ENCODE assay signal across 9 cellular contexts in the genomic region with DNA sequence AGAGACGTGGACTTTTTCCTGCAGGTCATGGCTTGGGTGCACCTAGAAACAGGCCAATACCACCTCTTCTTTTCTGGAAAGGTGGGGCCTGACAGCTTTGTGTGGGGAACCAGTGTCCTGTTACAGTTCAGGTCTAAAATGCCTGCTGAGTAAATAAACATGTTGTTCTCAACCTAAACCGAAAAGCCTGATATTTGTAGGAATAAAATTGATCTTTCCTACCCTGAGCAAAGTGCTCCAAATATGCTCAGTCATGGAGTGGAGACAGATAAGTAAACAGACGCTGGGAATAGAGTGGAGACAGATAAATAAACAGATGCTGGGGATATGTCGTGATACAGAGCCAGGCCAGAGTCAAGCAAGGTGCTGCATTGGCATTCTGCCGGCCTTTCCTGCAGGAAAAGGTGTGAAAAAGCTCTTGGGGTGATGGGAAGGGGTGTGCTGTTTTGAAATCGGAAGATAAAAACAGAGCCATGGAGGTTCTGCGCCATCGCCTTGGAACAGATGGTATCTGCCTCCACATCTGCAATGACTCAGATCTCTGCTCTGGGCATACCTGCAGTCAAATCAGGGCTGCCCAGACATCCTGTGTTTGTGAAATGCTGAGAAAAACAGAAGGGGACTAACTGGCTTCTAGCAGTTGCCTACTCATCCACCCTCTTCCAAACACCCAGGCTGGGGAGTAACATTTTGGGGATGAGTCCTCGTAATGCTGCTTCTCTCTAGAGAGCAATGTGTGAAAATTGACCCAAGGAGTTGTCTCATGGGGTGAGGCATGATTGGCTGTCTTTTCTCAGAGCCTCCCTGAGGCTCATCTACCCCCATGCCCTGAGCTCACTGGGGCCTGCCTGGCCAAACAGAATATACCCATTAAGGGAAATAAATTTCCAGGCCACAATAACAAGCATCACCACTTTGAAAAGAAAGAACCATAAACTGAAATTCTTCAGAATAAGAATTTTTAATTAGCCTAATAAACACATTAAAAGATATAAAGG. TPM values are rescaled to one million over a fixed set of nuclear protein-coding genes. Genes with fewer than 3 reads are reported as not detected.
DNase-seq lines count a peak whose midpoint lies in the region; ATAC-seq lines count a peak whose summit lies in the region.
"Had no signal": no experiment of that assay in that cellular context is flagged by ENCODE, and none has a peak within 500 bp of the region (broad histone marks: within the 10 kb centered on the region; RNA-seq: fewer than 3 reads in every experiment).

No MANE protein-coding gene starts in this region.

- no peak overlapping the region for H3K4me3 Mint-ChIP-seq in immature natural killer cell

- no peak overlapping the region for H3K27ac Mint-ChIP-seq in immature natural killer cell

- H3K4me3 ChIP-seq in Jurkat, Clone E6-1 (ENCODE audit: low read length), result no peak overlapping the region

- H3K36me3 Mint-ChIP-seq in immature natural killer cell, result peaks cover 0 to 3% (median 0%) of the 10 kb centered on the region in 3 donors

- H3K4me1 Mint-ChIP-seq in immature natural killer cell, result no peaks in the 10 kb centered on the region

- peaks cover 0 to 2% (median 0%) of the 10 kb centered on the region in 6 donors for H3K9me3 Mint-ChIP-seq in immature natural killer cell

- DNase-seq in ELF-1 (ENCODE audit: low read depth, low spot score) (peak; percentile 76), DMS153 treated with DMSO at 0.1 percent for 48 hours (lab: John Stamatoyannopoulos, UW; ENCODE audit: unreplicated experiment) (no peak), immature natural killer cell (no peak), cortex of kidney (lab: John Stamatoyannopoulos, UW) (no peak), A172 (ENCODE audit: low spot score) (no peak)
- DNase-seq in Jurkat, Clone E6-1 (ENCODE audit: low read depth, low spot score), result peak; percentile 32

- ATAC-seq in GM19463 (IDR thresholded peaks at IDR 0.05; ENCODE audit: unreplicated experiment), result peak; percentile 92
- peak; percentile 35 for ATAC-seq in esophagus mucosa
- ATAC-seq: HCT116 had no signal

- H3K27me3 Mint-ChIP-seq in immature natural killer cell (ENCODE audit: low read depth in 3 of 3), result peaks cover 2 to 5% (median 3%) of the 10 kb centered on the region in 3 donors

RNA-seq across cellular contexts. Expression of a gene that starts 16.8 kb away (rescaled TPM):
- 43.1 TPM for polyA plus RNA-seq in Jurkat, Clone E6-1 (2012; ENCODE audit: insufficient read depth, insufficient read length)
- 2.7 TPM for total RNA-seq in esophagus mucosa
- 100 to 1,000 TPM; 151 to 206 (median 202) TPM for polyA plus RNA-seq in immature natural killer cell
- total RNA-seq in A172 (2014; rRNA removed; shearing (Covaris generic)), result 0.38 TPM in 1 of 2 replicates, not detected in the other

RNA-seq across cellular contexts. Expression of a gene that starts 17.7 kb away (rescaled TPM):
- 940 TPM for polyA plus RNA-seq in Jurkat, Clone E6-1 (2012; ENCODE audit: insufficient read depth, insufficient read length)
- 475 TPM for total RNA-seq in esophagus mucosa
- 1,000 to 10,000 TPM; 3,354 to 4,873 (median 3,832) TPM for polyA plus RNA-seq in immature natural killer cell
- total RNA-seq in A172 (2014; rRNA removed; shearing (Covaris generic)), result 1,859 and 2,439 TPM in 2 replicates

RNA-seq across cellular contexts. Expression of a gene that starts 45.3 kb away (rescaled TPM):
- 218 TPM for polyA plus RNA-seq in Jurkat, Clone E6-1 (2012; ENCODE audit: insufficient read depth, insufficient read length)
- total RNA-seq in esophagus mucosa, result 1.2 TPM
- 10 to 100 TPM; 14.2 to 28.1 (median 23.1) TPM for polyA plus RNA-seq in immature natural killer cell
- total RNA-seq in A172 (2014; rRNA removed; shearing (Covaris generic)), result 22.2 and 29.7 TPM in 2 replicates

Comparison
In these comparisons a context has a peak if more than half of its experiments do, and no peak if none do; other contexts are left out.
1. DNase-seq: peak in ELF-1 (single experiment) and Jurkat, Clone E6-1 (single experiment); none in DMS153 treated with DMSO at 0.1 percent for 48 hours (single experiment), immature natural killer cell (0 of 3), cortex of kidney (single experiment) and A172 (single experiment).
2. RNA of a gene that starts 45.3 kb away (total RNA-seq): 22.2 to 29.7 TPM in A172; 1.2 TPM in esophagus mucosa (single experiment); every median in the first group is over 10 times any median in the second.